Comparison of ENCODE assay signal across 12 cellular contexts in the genomic region with DNA sequence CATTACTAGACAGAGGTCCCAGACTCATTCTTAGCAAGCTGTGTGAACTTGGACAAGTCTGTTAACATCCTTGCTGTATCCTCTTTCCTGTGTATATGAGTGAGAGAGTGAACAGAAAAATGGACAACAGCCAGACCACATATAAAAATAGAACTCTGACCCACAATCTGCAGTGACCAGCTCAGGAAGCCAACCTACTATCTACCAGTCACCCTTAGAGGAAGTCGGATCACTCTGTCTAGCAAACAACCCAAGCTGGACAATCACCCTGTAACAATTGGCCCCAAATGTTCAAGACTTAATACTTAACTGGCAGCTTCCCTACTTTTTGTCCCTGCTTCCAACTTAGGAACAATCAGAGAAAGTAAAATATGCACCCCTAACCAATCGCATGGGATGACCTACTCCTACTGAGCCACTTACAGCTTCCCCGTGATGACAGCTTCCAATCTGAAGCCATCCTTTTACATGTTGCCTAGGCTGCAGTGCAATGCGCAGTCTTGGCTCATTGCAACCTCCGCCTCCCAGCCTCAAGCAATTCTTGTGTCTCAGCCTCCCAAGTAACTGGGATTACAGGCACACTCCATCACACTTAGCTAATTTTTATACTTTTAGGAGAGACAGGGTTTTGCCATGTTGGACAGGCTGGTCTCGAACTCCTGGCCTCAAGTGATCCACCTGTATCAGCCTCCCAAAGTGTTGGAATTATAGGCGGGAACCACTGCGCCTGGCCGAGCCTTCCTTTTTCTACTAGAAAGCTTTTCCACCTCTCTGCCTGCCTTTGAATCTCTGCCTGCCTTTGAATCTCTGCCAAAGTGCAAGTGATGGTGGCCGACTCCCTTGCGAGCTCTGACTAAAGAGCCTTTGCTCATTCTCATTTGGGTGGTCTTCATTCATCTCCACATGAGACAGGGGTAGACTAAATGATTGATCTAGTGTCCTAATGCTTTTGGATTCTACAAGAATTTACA.
A peak's percentile ranks its signal among the peaks of the same experiment; 100 is the strongest.
DNase-seq lines count a peak whose midpoint lies in the region; TF ChIP-seq lines count a peak whose summit lies in the region.
"Had no signal": no experiment of that assay in that cellular context is flagged by ENCODE, and none has a peak within 500 bp of the region (broad histone marks: within the 10 kb centered on the region; RNA-seq: fewer than 3 reads in every experiment).

No MANE protein-coding gene starts in this region.

- DNase-seq in Calu3 (no peak), OCI-M1 (lab: John Stamatoyannopoulos, UW) (peak; percentile 97), fibroblast of gingiva (ENCODE audit: low read depth) (peak; percentile 69), osteoblast (ENCODE audit: insufficient read length, low spot score, missing footprints) (peak; percentile 30), COR-L47 (lab: John Stamatoyannopoulos, UW) (no peak), RWPE1 (ENCODE audit: low spot score) (no peak), UCSD-AML1 (lab: John Stamatoyannopoulos, UW; ENCODE audit: unreplicated experiment) (no peak), NCI-H345 treated with DMSO at 0.1 percent for 48 hours (lab: John Stamatoyannopoulos, UW; ENCODE audit: unreplicated experiment) (no peak)
- DNase-seq: effector memory CD8-positive, alpha-beta T cell; NCI-H1436 treated with DMSO at 0.1 percent for 48 hours; retina had no signal

- H3K4me1 ChIP-seq in osteoblast (ENCODE audit: insufficient read depth, low read length): peaks cover 57% of the 10 kb centered on the region

- H3K36me3 Mint-ChIP-seq in Calu3 (ENCODE audit: insufficient read depth, unreplicated experiment): peaks cover 5% of the 10 kb centered on the region

- CTCF ChIA-PET in Calu3 (lab: Charles Lee) (no interaction called here), RWPE1 (lab: Yijun Ruan, JAX) (interaction anchor here (0.6 kb wide), 1 partner anchor 349 kb away, joined by 6 read pairs; no protein-coding TSS in a partner anchor)

- no peaks in the 10 kb centered on the region for H3K27me3 ChIP-seq in osteoblast (ENCODE audit: insufficient read depth, low read length)

- no peak overlapping the region for H2AFZ ChIP-seq in osteoblast (ENCODE audit: low read length)

- intact Hi-C loops in Calu3 (cut with micrococcal nuclease; ENCODE audit: unreplicated experiment): no loop called here

- no peak overlapping the region for H3K4me3 Mint-ChIP-seq in Calu3 (ENCODE audit: low read depth, unreplicated experiment)
- H3K4me3 Mint-ChIP-seq: activated naive CD4-positive, alpha-beta T cell treated with anti-CD3 and anti-CD28 coated beads, Interleukin-2, amount 50 U/mL, for 24 hours; effector memory CD8-positive, alpha-beta T cell had no signal

- H3K36me3 ChIP-seq in osteoblast (ENCODE audit: insufficient read depth, low read length): no peaks in the 10 kb centered on the region

- H3K4me2 ChIP-seq in osteoblast (ENCODE audit: insufficient read depth, low read length): no peak overlapping the region

- no peak overlapping the region for H3K4me3 ChIP-seq in osteoblast (ENCODE audit: insufficient read depth, low read length)

- no peaks in the 10 kb centered on the region for H3K27me3 Mint-ChIP-seq in Calu3 (ENCODE audit: unreplicated experiment)

- no peak for TF ChIP-seq CTCF in Calu3 (IDR thresholded peaks at IDR 0.05; ENCODE audit: unreplicated experiment)
- no peak for TF ChIP-seq CTCF in osteoblast (IDR thresholded peaks at IDR 0.05; ENCODE audit: extremely low read depth, low read depth, low read length)
- no peak for TF ChIP-seq CTCF in RWPE1 (conservative IDR thresholded peaks at IDR 0.05; ENCODE audit: low read depth)

- H3K9me3 Mint-ChIP-seq in Calu3 (ENCODE audit: low read depth, unreplicated experiment): no peaks in the 10 kb centered on the region
- H3K9me3 Mint-ChIP-seq: effector memory CD8-positive, alpha-beta T cell had no signal

- H3K27ac ChIP-seq in osteoblast (ENCODE audit: low read depth, low read length) (peak overlapping the region; percentile 94), RWPE1 (no peak overlapping the region; the same call in 1 of the 2 replicates)

- H3K79me2 ChIP-seq in osteoblast (ENCODE audit: insufficient read depth, low read length): no peaks in the 10 kb centered on the region

- H3K9me3 ChIP-seq in osteoblast (ENCODE audit: low read depth, low read length): peaks cover 3% of the 10 kb centered on the region

- H3K4me1 Mint-ChIP-seq in Calu3 (ENCODE audit: low read depth, unreplicated experiment): peaks cover 57% of the 10 kb centered on the region
- H3K4me1 Mint-ChIP-seq: activated naive CD4-positive, alpha-beta T cell treated with anti-CD3 and anti-CD28 coated beads, Interleukin-2, amount 50 U/mL, for 24 hours had no signal

- H4K20me1 ChIP-seq in osteoblast (ENCODE audit: insufficient read depth, low read length): no peaks in the 10 kb centered on the region

- no TSS peak for BruUV-seq in Calu3 (replicated peaks; lab: Mats Ljungman, UMichigan)

- peak overlapping the region; percentile 10 for H3K27ac Mint-ChIP-seq in Calu3 (ENCODE audit: unreplicated experiment)
- H3K27ac Mint-ChIP-seq: activated naive CD4-positive, alpha-beta T cell treated with anti-CD3 and anti-CD28 coated beads, Interleukin-2, amount 50 U/mL, for 24 hours; effector memory CD8-positive, alpha-beta T cell had no signal

- POLR2A ChIA-PET in RWPE1 (lab: Yijun Ruan, JAX; ENCODE audit: low non-redundant PET): no interaction called here

Comparison
In these comparisons a context has a peak if more than half of its experiments do, and no peak if none do; other contexts are left out.
1. DNase-seq: peak in OCI-M1 (single experiment), fibroblast of gingiva (single experiment) and osteoblast (single experiment); none in Calu3 (single experiment), COR-L47 (single experiment), RWPE1 (single experiment), UCSD-AML1 (single experiment) and NCI-H345 treated with DMSO at 0.1 percent for 48 hours (single experiment).